In the genomic region with DNA sequence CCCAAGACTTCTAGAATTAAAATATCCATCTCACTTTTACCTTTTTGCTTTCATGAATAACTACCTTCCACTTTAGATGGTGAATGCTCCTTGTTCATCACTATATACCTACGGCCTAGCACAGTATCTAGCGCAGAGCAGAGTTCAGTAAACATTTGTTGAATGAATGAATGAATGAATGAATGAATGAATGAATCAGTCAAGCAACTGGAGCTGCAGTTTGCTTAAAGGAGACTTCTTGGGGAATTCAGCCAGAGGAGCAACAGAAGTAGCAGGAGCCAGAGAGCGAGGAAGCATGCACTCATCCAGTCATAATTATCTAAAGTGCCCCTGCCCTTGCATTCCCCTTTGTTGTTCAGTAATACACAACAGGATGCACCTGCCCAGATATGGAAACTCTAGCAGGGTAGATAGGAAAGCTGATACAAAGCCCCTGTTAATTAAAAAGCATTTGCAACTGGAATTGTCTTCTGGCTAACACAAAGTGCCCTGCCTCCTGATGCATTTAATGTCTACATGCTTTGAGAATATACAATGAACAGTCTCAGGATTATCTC, we compare ENCODE assay signal across 20 cellular contexts.
DNase-seq lines count a peak whose midpoint lies in the region; TF ChIP-seq lines count a peak whose summit lies in the region.
"Had no signal": no experiment of that assay in that cellular context is flagged by ENCODE, and none has a peak within 500 bp of the region (broad histone marks: within the 10 kb centered on the region; RNA-seq: fewer than 3 reads in every experiment).

No MANE protein-coding gene starts in this region.

- DNase-seq in NCI-H524 (lab: John Stamatoyannopoulos, UW) (peak; percentile 3 to 14), NCI-H524 treated with DMSO at 0.1 percent for 48 hours (lab: John Stamatoyannopoulos, UW) (no peak), NCI-H146 (lab: John Stamatoyannopoulos, UW) (peak; percentile 92), NCI-H345 treated with DMSO at 0.1 percent for 48 hours (lab: John Stamatoyannopoulos, UW; ENCODE audit: unreplicated experiment) (peak; percentile 59), right atrium auricular region (ENCODE audit: low spot score) (no peak), occipital lobe (lab: John Stamatoyannopoulos, UW) (no peak), SW480 (ENCODE audit: low spot score) (no peak)
- DNase-seq in stimulated activated CD4-positive, alpha-beta T cell treated with anti-CD3 and anti-CD28 coated beads, Interleukin-4, amount 100 ng/mL, for 24 hours, result no peak
- DNase-seq: activated CD4-positive, alpha-beta T cell treated with anti-CD3 and anti-CD28 coated beads for 4 hours; foreskin melanocyte; H9; NCI-H69; PC-3; SHP77; stimulated activated CD4-positive, alpha-beta T cell treated with anti-CD3 and anti-CD28 coated beads, Interleukin-12 subunit alpha, Interleukin-12 subunit beta, amount 100 ng/mL, for 4 hours; T-helper 1 cell; upper lobe of right lung had no signal

- H3K4me1 ChIP-seq in right atrium auricular region, result no peaks in the 10 kb centered on the region
- H3K4me1 ChIP-seq: ascending aorta, upper lobe of right lung had no signal

- no peaks in the 10 kb centered on the region for H3K9me3 ChIP-seq in right atrium auricular region
- H3K9me3 ChIP-seq: ascending aorta, neutrophil, upper lobe of right lung had no signal

- no peak for TF ChIP-seq CTCF in right atrium auricular region (IDR thresholded peaks at IDR 0.05)

- H3K4me3 ChIP-seq in right atrium auricular region, result no peak overlapping the region
- H3K4me3 ChIP-seq: ascending aorta, upper lobe of right lung had no signal

- no peak overlapping the region for H3K27ac ChIP-seq in right atrium auricular region
- H3K27ac ChIP-seq: ascending aorta, C4-2B, neutrophil, upper lobe of right lung had no signal

- H3K36me3 ChIP-seq in right atrium auricular region, result no peaks in the 10 kb centered on the region
- H3K36me3 ChIP-seq: ascending aorta, neutrophil, upper lobe of right lung had no signal

- no peaks in the 10 kb centered on the region for H3K27me3 ChIP-seq in right atrium auricular region
- H3K27me3 ChIP-seq: ascending aorta, neutrophil, upper lobe of right lung had no signal

Comparison
In these comparisons a context has a peak if more than half of its experiments do, and no peak if none do; other contexts are left out.
1. DNase-seq: peak in NCI-H524 (2 of 2), NCI-H146 (single experiment) and NCI-H345 treated with DMSO at 0.1 percent for 48 hours (single experiment); none in NCI-H524 treated with DMSO at 0.1 percent for 48 hours (single experiment), right atrium auricular region (single experiment), stimulated activated CD4-positive, alpha-beta T cell treated with anti-CD3 and anti-CD28 coated beads, Interleukin-4, amount 100 ng/mL, for 24 hours (single experiment), occipital lobe (single experiment) and SW480 (single experiment).